8 cellular contexts compared by ENCODE assay signal in genomic region chr12:123670882-123671728, GRCh38. TPM values are rescaled to one million over a fixed set of nuclear protein-coding genes. Genes with fewer than 3 reads are reported as not detected.
DNase-seq lines count a peak whose midpoint lies in the region; ATAC-seq, FAIRE-seq and TF ChIP-seq lines count a peak whose summit lies in the region.

TSS of gene TCTN2 (plus strand) at chr12:123671113. CDS start at chr12:123671241, 128 bp downstream.

- H3K9me3 ChIP-seq in kidney (ENCODE audit: control insufficient read depth in 1 of 2, low read length in 2 of 2): no peaks in the 10 kb centered on the region

- peak; percentile 49 for TF ChIP-seq POLR2A in GM19193 (IDR thresholded peaks at IDR 0.05; ENCODE audit: extremely low read depth, insufficient read depth, insufficient read length)

- no peak within 1 kb of the TSS for H3K27ac ChIP-seq in kidney (ENCODE audit: low read depth in 2 of 2, low read length in 2 of 2)

- H3K9ac ChIP-seq in kidney (ENCODE audit: low read length in 2 of 2): peak within 1 kb of the TSS; percentile 43 to 66

- ATAC-seq in HG03378 (IDR thresholded peaks at IDR 0.05; ENCODE audit: unreplicated experiment): peak; percentile 88
- peak; percentile 100 for ATAC-seq in activated CD4-positive, CD25-positive, alpha-beta regulatory T cell treated with anti-CD3 and anti-CD28 coated beads, Interleukin-2, amount 50 U/mL, for 24 hours

- FAIRE-seq in kidney (lab: Jason Lieb, UNC): peak; percentile 58

- peak; percentile 100 for DNase-seq in AG20443 (ENCODE audit: low spot score)
- DNase-seq in NCI-H446 treated with DMSO at 0.1 percent for 48 hours (lab: John Stamatoyannopoulos, UW): peak; percentile 55
- DNase-seq in cerebellum (ENCODE audit: low spot score): peak; percentile 99
- peak; percentile 98 for DNase-seq in kidney
- peak; percentile 83 to 88 for DNase-seq in stimulated activated CD4-positive, alpha-beta T cell treated with anti-CD3 and anti-CD28 coated beads, Interleukin-15, amount 100 ng/mL, for 1 hour (ENCODE audit: low read depth in 1 of 2, low spot score in 1 of 2)

- intact Hi-C loops in kidney (cut with DNase I): no loop called here

- peak within 1 kb of the TSS; percentile 92 to 95 for H3K4me3 ChIP-seq in kidney (ENCODE audit: low read length in 2 of 2)

- no peak for TF ChIP-seq CTCF in kidney (IDR thresholded peaks at IDR 0.05; ENCODE audit: borderline replicate concordance, extremely low read depth, insufficient read depth)

- H3K4me1 ChIP-seq in kidney (ENCODE audit: control insufficient read depth in 1 of 2, insufficient read depth in 1 of 2, low read depth in 1 of 2, low read length in 2 of 2): peaks cover 0 to 11% of the 10 kb centered on the region in 2 donors

- peaks cover 2 to 6% of the 10 kb centered on the region in 2 donors for H3K36me3 ChIP-seq in kidney (ENCODE audit: control insufficient read depth in 1 of 2, insufficient read depth in 2 of 2, low read length in 2 of 2)

RNA-seq across cellular contexts. Expression of gene TCTN2, which starts in this region (rescaled TPM):
- total RNA-seq in cerebellum (22.8 TPM), kidney (31.6 TPM)
- 12.5 TPM for polyA plus RNA-seq in kidney (ENCODE audit: insufficient read depth, low read depth, low replicate concordance)
